Comparison of ENCODE assay signal across 1 cellular context in the genomic region with DNA sequence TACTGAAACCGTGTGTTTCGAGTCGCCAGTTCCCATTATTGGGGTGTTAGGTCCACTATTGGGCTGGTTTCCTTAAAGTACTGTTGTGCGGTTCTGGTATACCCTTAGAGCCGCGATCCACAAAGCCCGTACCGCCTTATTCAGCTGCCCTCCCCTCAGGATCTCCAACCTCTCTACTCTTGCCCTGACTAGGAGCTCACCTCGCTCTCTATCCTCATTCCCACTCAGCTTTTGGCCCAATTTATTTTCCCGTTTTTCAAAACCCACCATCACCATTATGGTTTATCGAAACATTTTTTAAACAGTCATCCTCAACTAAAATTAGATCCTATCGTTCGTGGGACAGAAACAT.
TF ChIP-seq lines count a peak whose summit lies in the region.

No MANE protein-coding gene starts in this region.

TF ChIP-seq in H1, 55 proteins besides CTCF, POLR2A, EP300 and RAD21:
- no peak for TF ChIP-seq FOSL1 (IDR thresholded peaks at IDR 0.05; ENCODE audit: insufficient read depth, low read depth, low read length)
- TF ChIP-seq SIX5 (IDR thresholded peaks at IDR 0.05; ENCODE audit: low read depth, low read length): no peak
- no peak for TF ChIP-seq CHD2 (IDR thresholded peaks at IDR 0.05; ENCODE audit: low read length)
- TF ChIP-seq RBBP5 (IDR thresholded peaks at IDR 0.05; ENCODE audit: borderline replicate concordance, low read depth, low read length): 0 out of 2 replicates have a peak, but pooled peaks have one; percentile 5
- no peak for TF ChIP-seq SAP30 (IDR thresholded peaks at IDR 0.05; ENCODE audit: insufficient read depth, insufficient replicate concordance, low read length)
- TF ChIP-seq TBP (IDR thresholded peaks at IDR 0.05; ENCODE audit: low read depth, low read length): no peak
- TF ChIP-seq, protein P1, sequence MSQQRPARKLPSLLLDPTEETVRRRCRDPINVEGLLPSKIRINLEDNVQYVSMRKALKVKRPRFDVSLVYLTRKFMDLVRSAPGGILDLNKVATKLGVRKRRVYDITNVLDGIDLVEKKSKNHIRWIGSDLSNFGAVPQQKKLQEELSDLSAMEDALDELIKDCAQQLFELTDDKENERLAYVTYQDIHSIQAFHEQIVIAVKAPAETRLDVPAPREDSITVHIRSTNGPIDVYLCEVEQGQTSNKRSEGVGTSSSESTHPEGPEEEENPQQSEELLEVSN (IDR thresholded peaks at IDR 0.05): no peak
- TF ChIP-seq SP1 (IDR thresholded peaks at IDR 0.05; ENCODE audit: low read depth, low read length): no peak
- 0 out of 4 replicates have a peak, but pooled peaks of 1 of the 2 experiments have one; percentile 2 for TF ChIP-seq SIN3A (conservative IDR thresholded peaks at IDR 0.05 in 1 of 2, IDR thresholded peaks at IDR 0.05 in 1 of 2; ENCODE audit: low read depth in 1 of 2, low read length in 2 of 2)
- TF ChIP-seq SP4 (IDR thresholded peaks at IDR 0.05; ENCODE audit: low read length): no peak
- TF ChIP-seq, protein P2, sequence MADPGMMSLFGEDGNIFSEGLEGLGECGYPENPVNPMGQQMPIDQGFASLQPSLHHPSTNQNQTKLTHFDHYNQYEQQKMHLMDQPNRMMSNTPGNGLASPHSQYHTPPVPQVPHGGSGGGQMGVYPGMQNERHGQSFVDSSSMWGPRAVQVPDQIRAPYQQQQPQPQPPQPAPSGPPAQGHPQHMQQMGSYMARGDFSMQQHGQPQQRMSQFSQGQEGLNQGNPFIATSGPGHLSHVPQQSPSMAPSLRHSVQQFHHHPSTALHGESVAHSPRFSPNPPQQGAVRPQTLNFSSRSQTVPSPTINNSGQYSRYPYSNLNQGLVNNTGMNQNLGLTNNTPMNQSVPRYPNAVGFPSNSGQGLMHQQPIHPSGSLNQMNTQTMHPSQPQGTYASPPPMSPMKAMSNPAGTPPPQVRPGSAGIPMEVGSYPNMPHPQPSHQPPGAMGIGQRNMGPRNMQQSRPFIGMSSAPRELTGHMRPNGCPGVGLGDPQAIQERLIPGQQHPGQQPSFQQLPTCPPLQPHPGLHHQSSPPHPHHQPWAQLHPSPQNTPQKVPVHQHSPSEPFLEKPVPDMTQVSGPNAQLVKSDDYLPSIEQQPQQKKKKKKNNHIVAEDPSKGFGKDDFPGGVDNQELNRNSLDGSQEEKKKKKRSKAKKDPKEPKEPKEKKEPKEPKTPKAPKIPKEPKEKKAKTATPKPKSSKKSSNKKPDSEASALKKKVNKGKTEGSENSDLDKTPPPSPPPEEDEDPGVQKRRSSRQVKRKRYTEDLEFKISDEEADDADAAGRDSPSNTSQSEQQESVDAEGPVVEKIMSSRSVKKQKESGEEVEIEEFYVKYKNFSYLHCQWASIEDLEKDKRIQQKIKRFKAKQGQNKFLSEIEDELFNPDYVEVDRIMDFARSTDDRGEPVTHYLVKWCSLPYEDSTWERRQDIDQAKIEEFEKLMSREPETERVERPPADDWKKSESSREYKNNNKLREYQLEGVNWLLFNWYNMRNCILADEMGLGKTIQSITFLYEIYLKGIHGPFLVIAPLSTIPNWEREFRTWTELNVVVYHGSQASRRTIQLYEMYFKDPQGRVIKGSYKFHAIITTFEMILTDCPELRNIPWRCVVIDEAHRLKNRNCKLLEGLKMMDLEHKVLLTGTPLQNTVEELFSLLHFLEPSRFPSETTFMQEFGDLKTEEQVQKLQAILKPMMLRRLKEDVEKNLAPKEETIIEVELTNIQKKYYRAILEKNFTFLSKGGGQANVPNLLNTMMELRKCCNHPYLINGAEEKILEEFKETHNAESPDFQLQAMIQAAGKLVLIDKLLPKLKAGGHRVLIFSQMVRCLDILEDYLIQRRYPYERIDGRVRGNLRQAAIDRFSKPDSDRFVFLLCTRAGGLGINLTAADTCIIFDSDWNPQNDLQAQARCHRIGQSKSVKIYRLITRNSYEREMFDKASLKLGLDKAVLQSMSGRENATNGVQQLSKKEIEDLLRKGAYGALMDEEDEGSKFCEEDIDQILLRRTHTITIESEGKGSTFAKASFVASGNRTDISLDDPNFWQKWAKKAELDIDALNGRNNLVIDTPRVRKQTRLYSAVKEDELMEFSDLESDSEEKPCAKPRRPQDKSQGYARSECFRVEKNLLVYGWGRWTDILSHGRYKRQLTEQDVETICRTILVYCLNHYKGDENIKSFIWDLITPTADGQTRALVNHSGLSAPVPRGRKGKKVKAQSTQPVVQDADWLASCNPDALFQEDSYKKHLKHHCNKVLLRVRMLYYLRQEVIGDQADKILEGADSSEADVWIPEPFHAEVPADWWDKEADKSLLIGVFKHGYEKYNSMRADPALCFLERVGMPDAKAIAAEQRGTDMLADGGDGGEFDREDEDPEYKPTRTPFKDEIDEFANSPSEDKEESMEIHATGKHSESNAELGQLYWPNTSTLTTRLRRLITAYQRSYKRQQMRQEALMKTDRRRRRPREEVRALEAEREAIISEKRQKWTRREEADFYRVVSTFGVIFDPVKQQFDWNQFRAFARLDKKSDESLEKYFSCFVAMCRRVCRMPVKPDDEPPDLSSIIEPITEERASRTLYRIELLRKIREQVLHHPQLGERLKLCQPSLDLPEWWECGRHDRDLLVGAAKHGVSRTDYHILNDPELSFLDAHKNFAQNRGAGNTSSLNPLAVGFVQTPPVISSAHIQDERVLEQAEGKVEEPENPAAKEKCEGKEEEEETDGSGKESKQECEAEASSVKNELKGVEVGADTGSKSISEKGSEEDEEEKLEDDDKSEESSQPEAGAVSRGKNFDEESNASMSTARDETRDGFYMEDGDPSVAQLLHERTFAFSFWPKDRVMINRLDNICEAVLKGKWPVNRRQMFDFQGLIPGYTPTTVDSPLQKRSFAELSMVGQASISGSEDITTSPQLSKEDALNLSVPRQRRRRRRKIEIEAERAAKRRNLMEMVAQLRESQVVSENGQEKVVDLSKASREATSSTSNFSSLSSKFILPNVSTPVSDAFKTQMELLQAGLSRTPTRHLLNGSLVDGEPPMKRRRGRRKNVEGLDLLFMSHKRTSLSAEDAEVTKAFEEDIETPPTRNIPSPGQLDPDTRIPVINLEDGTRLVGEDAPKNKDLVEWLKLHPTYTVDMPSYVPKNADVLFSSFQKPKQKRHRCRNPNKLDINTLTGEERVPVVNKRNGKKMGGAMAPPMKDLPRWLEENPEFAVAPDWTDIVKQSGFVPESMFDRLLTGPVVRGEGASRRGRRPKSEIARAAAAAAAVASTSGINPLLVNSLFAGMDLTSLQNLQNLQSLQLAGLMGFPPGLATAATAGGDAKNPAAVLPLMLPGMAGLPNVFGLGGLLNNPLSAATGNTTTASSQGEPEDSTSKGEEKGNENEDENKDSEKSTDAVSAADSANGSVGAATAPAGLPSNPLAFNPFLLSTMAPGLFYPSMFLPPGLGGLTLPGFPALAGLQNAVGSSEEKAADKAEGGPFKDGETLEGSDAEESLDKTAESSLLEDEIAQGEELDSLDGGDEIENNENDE (IDR thresholded peaks at IDR 0.05; ENCODE audit: insufficient replicate concordance, low read length): no peak
- TF ChIP-seq JUND (IDR thresholded peaks at IDR 0.05; ENCODE audit: low read length): no peak
